In genomic region chr3:57594144-57594543, GRCh38 we compare ENCODE assay signal across 10 cellular contexts. TPM values are rescaled to one million over a fixed set of nuclear protein-coding genes. Genes with fewer than 3 reads are reported as not detected.
DNase-seq lines count a peak whose midpoint lies in the region; ATAC-seq and TF ChIP-seq lines count a peak whose summit lies in the region.
"Had no signal": no experiment of that assay in that cellular context is flagged by ENCODE, and none has a peak within 500 bp of the region (broad histone marks: within the 10 kb centered on the region; RNA-seq: fewer than 3 reads in every experiment).

No MANE protein-coding gene starts in this region.

- H3K27me3 ChIP-seq in GM23248 (replicated peaks; ENCODE audit: insufficient read depth) (no peaks in the 10 kb centered on the region), endocrine pancreas (ENCODE audit: control insufficient read depth, insufficient read depth, low read length) (no peaks in the 10 kb centered on the region), trophoblast cell (ENCODE audit: insufficient read depth, low read length) (no peaks in the 10 kb centered on the region)
- H3K27me3 ChIP-seq: gastroesophageal sphincter had no signal

- no peak overlapping the region for H3K23ac ChIP-seq in trophoblast cell (ENCODE audit: low read length)

- no peak for TF ChIP-seq CTCF in RWPE1 (conservative IDR thresholded peaks at IDR 0.05; ENCODE audit: low read depth)

- H3F3A ChIP-seq in GM23248 (ENCODE audit: insufficient read depth): peaks cover 73% of the 10 kb centered on the region

- in situ Hi-C loops in GM23248 (cut with MboI): no loop called here

- H3K27ac ChIP-seq in GM23248 (no peak overlapping the region), RWPE1 (peak overlapping the region; percentile 16; the same call in 1 of the 2 replicates), trophoblast cell (ENCODE audit: low read depth, low read length) (no peak overlapping the region)

- H3K4me1 ChIP-seq in GM23248 (ENCODE audit: insufficient read depth) (peaks cover 48% of the 10 kb centered on the region), endocrine pancreas (ENCODE audit: control insufficient read depth, insufficient read depth, low read length) (peaks cover 13% of the 10 kb centered on the region), trophoblast cell (ENCODE audit: control insufficient read depth in 1 of 2, insufficient read depth in 2 of 2, low read length in 2 of 2) (peaks cover 0 to 7% of the 10 kb centered on the region in 2 experiments)

- no peaks in the 10 kb centered on the region for H3K9me3 ChIP-seq in GM23248 (ENCODE audit: low read depth)
- no peaks in the 10 kb centered on the region for H3K9me3 ChIP-seq in endocrine pancreas (ENCODE audit: control insufficient read depth, low read length)
- H3K9me3 ChIP-seq in trophoblast cell (ENCODE audit: insufficient read depth, low read depth, low read length): no peaks in the 10 kb centered on the region
- H3K9me3 ChIP-seq: gastroesophageal sphincter had no signal

- H3K79me1 ChIP-seq in trophoblast cell (ENCODE audit: low read length): peaks cover 10% of the 10 kb centered on the region

- H3K4me3 ChIP-seq in GM23248 (peak overlapping the region; percentile 98), endocrine pancreas (ENCODE audit: control insufficient read depth, insufficient read depth, low read length) (peak overlapping the region; percentile 95), trophoblast cell (ENCODE audit: low read depth, low read length) (no peak overlapping the region)

- H3K14ac ChIP-seq in trophoblast cell (ENCODE audit: low read length): no peak overlapping the region

- no peak overlapping the region for H2BK12ac ChIP-seq in trophoblast cell (ENCODE audit: low read length)

- H3K9ac ChIP-seq in GM23248 (peak overlapping the region; percentile 100), endocrine pancreas (ENCODE audit: control insufficient read depth, insufficient read depth, low read length) (no peak overlapping the region), trophoblast cell (ENCODE audit: low read length) (no peak overlapping the region)

- no peak overlapping the region for H2BK120ac ChIP-seq in trophoblast cell (ENCODE audit: insufficient read depth, low read length, poor library complexity)

- POLR2A ChIA-PET in RWPE1 (lab: Yijun Ruan, JAX; ENCODE audit: low non-redundant PET): no interaction called here

- H3K9me2 ChIP-seq in GM23248 (ENCODE audit: insufficient read depth): no peaks in the 10 kb centered on the region

- H4K12ac ChIP-seq in trophoblast cell (ENCODE audit: low read depth, low read length): no peak overlapping the region

- H2AK5ac ChIP-seq in trophoblast cell (ENCODE audit: low read length): no peak overlapping the region

- H3K4me2 ChIP-seq in GM23248 (ENCODE audit: unreplicated experiment) (peak overlapping the region; percentile 91), trophoblast cell (ENCODE audit: low read length) (no peak overlapping the region)

- peaks cover 87% of the 10 kb centered on the region for H3K79me2 ChIP-seq in GM23248 (ENCODE audit: insufficient read depth)
- peaks cover 24% of the 10 kb centered on the region for H3K79me2 ChIP-seq in trophoblast cell (ENCODE audit: control insufficient read depth, insufficient read depth, low read length, poor library complexity)

- CTCF ChIA-PET in RWPE1 (lab: Yijun Ruan, JAX): no interaction called here

- H2AFZ ChIP-seq in GM23248 (no peak overlapping the region), trophoblast cell (ENCODE audit: insufficient read depth, low read length, poor library complexity) (no peak overlapping the region)

- H3K36me3 ChIP-seq in GM23248 (ENCODE audit: low read depth) (peaks cover 15% of the 10 kb centered on the region; the same call in 1 of the 2 replicates), endocrine pancreas (ENCODE audit: control insufficient read depth, insufficient read depth, low read length) (no peaks in the 10 kb centered on the region), trophoblast cell (ENCODE audit: control insufficient read depth in 1 of 2, insufficient read depth in 2 of 2, low read length in 2 of 2) (peaks cover 6 to 7% of the 10 kb centered on the region in 2 experiments)
- H3K36me3 ChIP-seq: gastroesophageal sphincter had no signal

- H4K20me1 ChIP-seq in GM23248 (ENCODE audit: insufficient read depth): peaks cover 50% of the 10 kb centered on the region; the same call in 1 of the 2 replicates

- no peak overlapping the region for H2BK5ac ChIP-seq in trophoblast cell (ENCODE audit: low read depth, low read length, poor library complexity)

- DNase-seq in GM23248 (no peak), RWPE1 (ENCODE audit: low spot score) (no peak), trophoblast cell (no peak), cerebellar cortex (ENCODE audit: low spot score) (no peak), SHP77 (lab: John Stamatoyannopoulos, UW) (no peak)
- DNase-seq: NCI-H146 had no signal

- no peak for ATAC-seq in GM21360 (IDR thresholded peaks at IDR 0.05; ENCODE audit: unreplicated experiment)
- ATAC-seq: activated CD4-positive, CD25-positive, alpha-beta regulatory T cell treated with anti-CD3 and anti-CD28 coated beads, Interleukin-2, amount 50 U/mL, for 24 hours; gastroesophageal sphincter had no signal

- no peak overlapping the region for H4K8ac ChIP-seq in trophoblast cell (ENCODE audit: low read depth, low read length)

- H4K91ac ChIP-seq in trophoblast cell (ENCODE audit: low read depth, low read length): no peak overlapping the region

- 12 to 14% methylated on average over 4 of the region's 4 CpGs for WGBS in GM23248 (ENCODE audit: low coverage in 1 of 2, low lambda C conversion rate in 2 of 2, missing lambda C conversion rate in 2 of 2), 2 experiments
- no CpG with 5 or more reads among the region's 4 CpGs for WGBS in trophoblast cell (ENCODE audit: extremely low coverage, insufficient coverage, insufficient read length)

- H3K18ac ChIP-seq in trophoblast cell (ENCODE audit: low read length): no peak overlapping the region

- peak overlapping the region; percentile 99 for H3K4ac ChIP-seq in trophoblast cell (ENCODE audit: low read depth, low read length)

RNA-seq across cellular contexts. Expression of gene ARF4, which starts 3.0 kb away (rescaled TPM):
- 346 and 371 TPM in 2 replicates for total RNA-seq in GM23248 (2014; rRNA removed; shearing (Covaris generic))
- polyA plus RNA-seq in GM23248 (2016; fragmentation: Nextera tagmentation; extraction: Ambion mirVana): 743 and 770 TPM in 2 replicates
- polyA plus RNA-seq in trophoblast cell (2013): 324 and 347 TPM in 2 replicates

RNA-seq across cellular contexts. Expression of gene PDE12, which starts 38.1 kb away (rescaled TPM):
- 13.8 and 21.4 TPM in 2 replicates for total RNA-seq in GM23248 (2014; rRNA removed; shearing (Covaris generic))
- polyA plus RNA-seq in GM23248 (2016; fragmentation: Nextera tagmentation; extraction: Ambion mirVana): 14.6 and 15.7 TPM in 2 replicates
- polyA plus RNA-seq in trophoblast cell (2013): 7.4 TPM in 2 replicates

RNA-seq across cellular contexts. Expression of gene DNAH12, which starts 50.0 kb away (rescaled TPM):
- total RNA-seq in GM23248 (2014; rRNA removed; shearing (Covaris generic)): 0.54 TPM in 1 of 2 replicates, not detected in the other
- polyA plus RNA-seq in GM23248 (2016; fragmentation: Nextera tagmentation; extraction: Ambion mirVana): 0.11 TPM in 1 of 2 replicates, not detected in the other
- 0.08 and 0.10 TPM in 2 replicates for polyA plus RNA-seq in trophoblast cell (2013)
